ENCODE assay signal across 8 cellular contexts in the genomic region with DNA sequence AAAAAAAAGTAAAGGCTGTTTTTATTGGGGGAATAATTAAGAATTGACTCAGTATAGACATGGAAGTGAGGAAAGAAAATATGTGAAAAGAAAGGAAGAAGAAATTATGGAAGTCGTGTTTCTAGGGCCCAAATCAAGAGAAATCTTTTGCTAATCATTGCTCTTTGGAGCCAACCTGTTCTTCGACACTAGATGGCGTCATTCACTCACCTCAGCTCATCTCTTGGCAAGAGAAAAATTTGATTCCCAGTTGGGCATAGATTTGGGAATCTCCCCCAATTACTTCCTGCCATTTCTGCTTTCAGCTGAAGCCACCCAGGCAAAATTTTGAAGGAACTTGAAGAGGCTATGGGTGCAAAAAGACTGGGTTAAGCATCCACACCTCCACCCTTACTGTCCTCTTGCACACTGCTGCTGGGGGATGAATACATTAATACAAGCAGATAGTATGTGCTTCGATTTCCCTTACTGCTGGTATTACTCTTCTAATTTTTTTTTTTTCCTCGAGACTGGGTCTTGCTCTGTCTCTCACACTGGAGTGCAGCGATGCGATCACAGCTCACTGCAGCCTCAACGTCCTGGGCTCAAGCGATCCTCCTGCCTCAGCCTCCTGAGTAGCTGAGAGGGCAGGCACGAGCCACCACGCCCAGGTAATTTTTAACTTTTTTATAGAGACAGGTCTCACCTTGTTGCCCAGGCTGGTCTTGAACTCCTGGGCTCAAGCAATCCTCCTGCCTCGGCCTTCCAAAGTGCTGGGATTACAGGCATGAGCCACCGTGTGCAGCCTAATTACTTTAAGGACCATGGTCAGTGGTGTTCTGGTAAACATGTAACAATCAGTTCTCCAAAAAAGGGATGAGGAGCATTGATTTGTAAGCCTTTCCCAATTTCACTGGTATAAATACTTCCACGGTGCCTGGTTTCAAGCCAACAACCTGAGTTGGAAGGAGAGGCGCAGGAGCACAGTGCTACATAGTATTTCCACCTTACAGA. TPM values are rescaled to one million over a fixed set of nuclear protein-coding genes. Genes with fewer than 3 reads are reported as not detected.
A peak's percentile ranks its signal among the peaks of the same experiment; 100 is the strongest.
DNase-seq lines count a peak whose midpoint lies in the region; ATAC-seq and TF ChIP-seq lines count a peak whose summit lies in the region.

No MANE protein-coding gene starts in this region.

- H3K27ac ChIP-seq in heart left ventricle (no peak overlapping the region), gastrocnemius medialis (no peak overlapping the region)

- TF ChIP-seq POLR2A in heart left ventricle (IDR thresholded peaks at IDR 0.05): no peak
- no peak for TF ChIP-seq POLR2A in gastrocnemius medialis (IDR thresholded peaks at IDR 0.05)

- H3K4me3 ChIP-seq in WI38 (ENCODE audit: low read depth, low read length) (no peak overlapping the region), heart left ventricle (no peak overlapping the region), gastrocnemius medialis (no peak overlapping the region)

- peaks cover 6 to 41% (median 29%) of the 10 kb centered on the region in 9 donors for H3K36me3 ChIP-seq in heart left ventricle
- H3K36me3 ChIP-seq in gastrocnemius medialis: peaks cover 3 to 30% of the 10 kb centered on the region in 2 donors

- ATAC-seq in heart left ventricle (peak in 2 of 4 donors; percentile 43 to 44), gastrocnemius medialis (no peak)

- H3K4me1 ChIP-seq in heart left ventricle: peaks cover 0 to 18% (median 9%) of the 10 kb centered on the region in 12 donors
- H3K4me1 ChIP-seq in gastrocnemius medialis: no peaks in the 10 kb centered on the region

- no peaks in the 10 kb centered on the region for H3K9me3 ChIP-seq in heart left ventricle
- no peaks in the 10 kb centered on the region for H3K9me3 ChIP-seq in gastrocnemius medialis

- 67 to 73% (median 70%) methylated on average over 15 of the region's 15 CpGs for WGBS in heart left ventricle, 4 donors

- H3K27me3 ChIP-seq in heart left ventricle: no peaks in the 10 kb centered on the region
- no peaks in the 10 kb centered on the region for H3K27me3 ChIP-seq in gastrocnemius medialis

- in situ Hi-C loops in gastrocnemius medialis (cut with MboI; ENCODE audit: low sequenced_read_pairs in 4 of 4): no loop called here

- intact Hi-C loops in heart left ventricle (cut with DNase I): loop anchor here in 5 of 10 donors (2.0 to 10.0 kb wide), 5 partner anchors 17 to 315 kb away; no protein-coding TSS in a partner anchor
- intact Hi-C loops in gastrocnemius medialis (cut with DNase I; ENCODE audit: low total_unique reads): loop anchor here (10.0 kb wide), 1 partner anchor 125 kb away; no protein-coding TSS in a partner anchor

- DNase-seq in AG08395 (ENCODE audit: low spot score): peak; percentile 68
- DNase-seq in GM04504 (ENCODE audit: low read depth): peak; percentile 23
- peak; percentile 68 for DNase-seq in NAMALWA (ENCODE audit: low spot score)
- no peak for DNase-seq in heart left ventricle
- no peak for DNase-seq in gastrocnemius medialis
- no peak for DNase-seq in activated gamma-delta T cell treated with Interleukin-2 at 50 U/mL for 16 hours
- no peak for DNase-seq in NCI-H187 (lab: John Stamatoyannopoulos, UW)

- TF ChIP-seq CTCF in WI38 (IDR thresholded peaks at IDR 0.05; ENCODE audit: low read depth, low read length): peak; percentile 61
- peak; percentile 51 to 83 (median 70) for TF ChIP-seq CTCF in heart left ventricle (IDR thresholded peaks at IDR 0.05)
- TF ChIP-seq CTCF in gastrocnemius medialis (IDR thresholded peaks at IDR 0.05 in 4 of 5, conservative IDR thresholded peaks at IDR 0.05 in 1 of 5): peak in 4 of 5 experiments; percentile 17 to 67 (median 58)

RNA-seq across cellular contexts. Expression of a gene that starts 13.5 kb away (rescaled TPM):
- total RNA-seq in heart left ventricle: 100 to 1,000 TPM; 101 to 162 (median 131) TPM
- polyA plus RNA-seq in heart left ventricle: 100 to 1,000 TPM in 1 of 2 donors, 10 to 100 TPM in 1; 74.1 to 226 TPM
- 100 to 1,000 TPM; 190 to 267 (median 224) TPM for total RNA-seq in gastrocnemius medialis

Comparison
In these comparisons a context has a peak if more than half of its experiments do, and no peak if none do; other contexts are left out.
1. DNase-seq: peak in AG08395 (single experiment), GM04504 (single experiment) and NAMALWA (single experiment); none in heart left ventricle (0 of 5), gastrocnemius medialis (0 of 2), activated gamma-delta T cell treated with Interleukin-2 at 50 U/mL for 16 hours (single experiment) and NCI-H187 (0 of 2).
2. Peak in every context shown above with its lines, with median percentiles within 50 percentile points of each other: CTCF ChIP-seq.